In genomic region chr3:149086232-149086988, GRCh38 we compare ENCODE assay signal across 8 cellular contexts. TPM values are rescaled to one million over a fixed set of nuclear protein-coding genes. Genes with fewer than 3 reads are reported as not detected.
DNase-seq lines count a peak whose midpoint lies in the region; TF ChIP-seq lines count a peak whose summit lies in the region.

A gene with protein sequence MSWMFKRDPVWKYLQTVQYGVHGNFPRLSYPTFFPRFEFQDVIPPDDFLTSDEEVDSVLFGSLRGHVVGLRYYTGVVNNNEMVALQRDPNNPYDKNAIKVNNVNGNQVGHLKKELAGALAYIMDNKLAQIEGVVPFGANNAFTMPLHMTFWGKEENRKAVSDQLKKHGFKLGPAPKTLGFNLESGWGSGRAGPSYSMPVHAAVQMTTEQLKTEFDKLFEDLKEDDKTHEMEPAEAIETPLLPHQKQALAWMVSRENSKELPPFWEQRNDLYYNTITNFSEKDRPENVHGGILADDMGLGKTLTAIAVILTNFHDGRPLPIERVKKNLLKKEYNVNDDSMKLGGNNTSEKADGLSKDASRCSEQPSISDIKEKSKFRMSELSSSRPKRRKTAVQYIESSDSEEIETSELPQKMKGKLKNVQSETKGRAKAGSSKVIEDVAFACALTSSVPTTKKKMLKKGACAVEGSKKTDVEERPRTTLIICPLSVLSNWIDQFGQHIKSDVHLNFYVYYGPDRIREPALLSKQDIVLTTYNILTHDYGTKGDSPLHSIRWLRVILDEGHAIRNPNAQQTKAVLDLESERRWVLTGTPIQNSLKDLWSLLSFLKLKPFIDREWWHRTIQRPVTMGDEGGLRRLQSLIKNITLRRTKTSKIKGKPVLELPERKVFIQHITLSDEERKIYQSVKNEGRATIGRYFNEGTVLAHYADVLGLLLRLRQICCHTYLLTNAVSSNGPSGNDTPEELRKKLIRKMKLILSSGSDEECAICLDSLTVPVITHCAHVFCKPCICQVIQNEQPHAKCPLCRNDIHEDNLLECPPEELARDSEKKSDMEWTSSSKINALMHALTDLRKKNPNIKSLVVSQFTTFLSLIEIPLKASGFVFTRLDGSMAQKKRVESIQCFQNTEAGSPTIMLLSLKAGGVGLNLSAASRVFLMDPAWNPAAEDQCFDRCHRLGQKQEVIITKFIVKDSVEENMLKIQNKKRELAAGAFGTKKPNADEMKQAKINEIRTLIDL (minus strand): TSS chr3:149086533. CDS start chr3:149086336, 197 bp downstream.

- H3K4me1 Mint-ChIP-seq in activated naive CD4-positive, alpha-beta T cell treated with anti-CD3 and anti-CD28 coated beads, Interleukin-2, amount 50 U/mL, for 24 hours, result peaks cover 28% of the 10 kb centered on the region

- peaks cover 8 to 23% of the 10 kb centered on the region in 2 experiments for H3K36me3 ChIP-seq in SK-N-SH (replicated peaks in 1 of 2; ENCODE audit: control insufficient read depth in 1 of 2, insufficient read depth in 2 of 2, low read length in 1 of 2)

- CTCF ChIA-PET in HEK293T (lab: Yijun Ruan, JAX), result no interaction called here
- CTCF ChIA-PET in SK-N-SH (lab: Yijun Ruan, JAX), result interaction anchor here (0.5 to 1.9 kb wide), 5 partner anchors 34 to 431 kb away, joined by 3 to 9 read pairs (median 4); no protein-coding TSS in a partner anchor

- no peaks in the 10 kb centered on the region for H3K27me3 ChIP-seq in SK-N-SH (ENCODE audit: insufficient read depth)

- no peaks in the 10 kb centered on the region for H3K9me3 ChIP-seq in SK-N-SH

- peaks cover 3 to 4% of the 10 kb centered on the region in 2 experiments; a peak in 3 of 4 replicates for H3K4me1 ChIP-seq in SK-N-SH (ENCODE audit: control insufficient read depth in 1 of 2, insufficient read depth in 2 of 2, low read depth in 1 of 2, low read length in 1 of 2)

- H3K27me3 Mint-ChIP-seq in activated naive CD4-positive, alpha-beta T cell treated with anti-CD3 and anti-CD28 coated beads, Interleukin-2, amount 50 U/mL, for 24 hours, result no peaks in the 10 kb centered on the region

- H3K9ac ChIP-seq in SK-N-SH, result peak within 1 kb of the TSS; percentile 67

- H3K36me3 Mint-ChIP-seq in activated naive CD4-positive, alpha-beta T cell treated with anti-CD3 and anti-CD28 coated beads, Interleukin-2, amount 50 U/mL, for 24 hours, result peaks cover 3% of the 10 kb centered on the region

- no peak for TF ChIP-seq CTCF in SK-N-SH (IDR thresholded peaks at IDR 0.05)

- H3K4me3 ChIP-seq in SK-N-SH (ENCODE audit: low read depth in 2 of 2, low read length in 1 of 2), result peak within 1 kb of the TSS; percentile 83 to 92

- no peaks in the 10 kb centered on the region for H3F3A ChIP-seq in SK-N-SH (replicated peaks; ENCODE audit: insufficient read depth)

- H3K9me2 ChIP-seq in SK-N-SH, result no peaks in the 10 kb centered on the region

- H3K4me2 ChIP-seq in SK-N-SH, result peak within 1 kb of the TSS; percentile 90

- POLR2A ChIA-PET in HEK293T (lab: Yijun Ruan, JAX), result no interaction called here
- POLR2A ChIA-PET in SK-N-SH (lab: Yijun Ruan, JAX), result no interaction called here

- peak within 1 kb of the TSS; percentile 89 for H2AFZ ChIP-seq in SK-N-SH (ENCODE audit: low read depth)

- 34% methylated on average over 24 of the region's 57 CpGs for WGBS in SK-N-SH (ENCODE audit: low lambda C conversion rate)

- H3K27ac ChIP-seq in SK-N-SH (ENCODE audit: low read depth in 2 of 2, low read length in 1 of 2) (peak within 1 kb of the TSS; percentile 59 to 86), temporal lobe (ENCODE audit: low read depth, low read length) (peak within 1 kb of the TSS; percentile 58)

- H3K4me3 Mint-ChIP-seq in activated naive CD4-positive, alpha-beta T cell treated with anti-CD3 and anti-CD28 coated beads, Interleukin-2, amount 50 U/mL, for 24 hours, result peak within 1 kb of the TSS; percentile 96

- DNase-seq in GF-D8 (lab: John Stamatoyannopoulos, UW) (peak; percentile 78), HEK293T (ENCODE audit: extremely low spot score) (peak; percentile 96), NAMALWA (ENCODE audit: low spot score) (peak; percentile 99), SK-N-SH (peak; percentile 97), glomerular endothelial cell (ENCODE audit: extremely low read depth, low read depth, low spot score) (peak; percentile 94), occipital lobe (lab: John Stamatoyannopoulos, UW) (peak; percentile 92)

- TF ChIP-seq RAD21 in SK-N-SH (IDR thresholded peaks at IDR 0.05; ENCODE audit: low read length), result no peak

- peak within 1 kb of the TSS; percentile 66 for H3K27ac Mint-ChIP-seq in activated naive CD4-positive, alpha-beta T cell treated with anti-CD3 and anti-CD28 coated beads, Interleukin-2, amount 50 U/mL, for 24 hours

- TF ChIP-seq EP300 in SK-N-SH (IDR thresholded peaks at IDR 0.05; ENCODE audit: borderline replicate concordance in 1 of 2, low read depth in 1 of 2, low read length in 1 of 2), result no peak; a peak in 1 of 4 replicates

- no peaks in the 10 kb centered on the region for H3K9me3 Mint-ChIP-seq in activated naive CD4-positive, alpha-beta T cell treated with anti-CD3 and anti-CD28 coated beads, Interleukin-2, amount 50 U/mL, for 24 hours

- H4K20me1 ChIP-seq in SK-N-SH (ENCODE audit: insufficient read depth), result no peaks in the 10 kb centered on the region

- peaks cover 47% of the 10 kb centered on the region for H3K79me2 ChIP-seq in SK-N-SH (ENCODE audit: insufficient read depth)

TF ChIP-seq in HEK293T, 16 proteins besides CTCF, POLR2A, EP300 and RAD21:
- TF ChIP-seq, protein P1, sequence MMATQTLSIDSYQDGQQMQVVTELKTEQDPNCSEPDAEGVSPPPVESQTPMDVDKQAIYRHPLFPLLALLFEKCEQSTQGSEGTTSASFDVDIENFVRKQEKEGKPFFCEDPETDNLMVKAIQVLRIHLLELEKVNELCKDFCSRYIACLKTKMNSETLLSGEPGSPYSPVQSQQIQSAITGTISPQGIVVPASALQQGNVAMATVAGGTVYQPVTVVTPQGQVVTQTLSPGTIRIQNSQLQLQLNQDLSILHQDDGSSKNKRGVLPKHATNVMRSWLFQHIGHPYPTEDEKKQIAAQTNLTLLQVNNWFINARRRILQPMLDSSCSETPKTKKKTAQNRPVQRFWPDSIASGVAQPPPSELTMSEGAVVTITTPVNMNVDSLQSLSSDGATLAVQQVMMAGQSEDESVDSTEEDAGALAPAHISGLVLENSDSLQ (IDR thresholded peaks at IDR 0.05), result peak; percentile 100
- TF ChIP-seq L3MBTL2 (conservative IDR thresholded peaks at IDR 0.05) (peak; percentile 100), TARDBP (IDR thresholded peaks at IDR 0.05) (no peak), SUZ12 (IDR thresholded peaks at IDR 0.05) (no peak), FOXA1 (IDR thresholded peaks at IDR 0.05) (no peak), ELF4 (IDR thresholded peaks at IDR 0.05) (0 out of 2 replicates have a peak, but pooled peaks have one; percentile 4), LEF1 (IDR thresholded peaks at IDR 0.05; ENCODE audit: borderline replicate concordance) (peak; percentile 82; the same call in 1 of the 2 replicates)

TF ChIP-seq in SK-N-SH, 30 proteins besides CTCF, POLR2A, EP300 and RAD21 (continues in another document):
- TF ChIP-seq CHD2 (IDR thresholded peaks at IDR 0.05; ENCODE audit: low read length, partially characterized antibody) (peak; percentile 95), FOXM1 (IDR thresholded peaks at IDR 0.05; ENCODE audit: low read depth) (no peak; the same call in 1 of the 2 replicates), GABPA (IDR thresholded peaks at IDR 0.05; ENCODE audit: low read depth) (peak; percentile 61), FOXJ3 (CRISPR knock-in tag; IDR thresholded peaks at IDR 0.05) (no peak), MAX (IDR thresholded peaks at IDR 0.05; ENCODE audit: low read depth) (peak; percentile 100), PBX3 (IDR thresholded peaks at IDR 0.05) (peak; percentile 100), JUND (IDR thresholded peaks at IDR 0.05) (no peak), GATA2 (CRISPR knock-in tag; IDR thresholded peaks at IDR 0.05) (no peak), TAF1 (IDR thresholded peaks at IDR 0.05; ENCODE audit: borderline replicate concordance, low read depth, low read length) (peak; percentile 37; the same call in 1 of the 2 replicates), SIN3A (IDR thresholded peaks at IDR 0.05; ENCODE audit: borderline replicate concordance, low read depth, low read length) (no peak), POLR2AphosphoS5 (IDR thresholded peaks at IDR 0.05; ENCODE audit: low read depth, low read length) (peak; percentile 72), ELF1 (IDR thresholded peaks at IDR 0.05) (no peak), NRF1 (IDR thresholded peaks at IDR 0.05; ENCODE audit: low read depth, low read length) (no peak)
- TF ChIP-seq, protein P2, sequence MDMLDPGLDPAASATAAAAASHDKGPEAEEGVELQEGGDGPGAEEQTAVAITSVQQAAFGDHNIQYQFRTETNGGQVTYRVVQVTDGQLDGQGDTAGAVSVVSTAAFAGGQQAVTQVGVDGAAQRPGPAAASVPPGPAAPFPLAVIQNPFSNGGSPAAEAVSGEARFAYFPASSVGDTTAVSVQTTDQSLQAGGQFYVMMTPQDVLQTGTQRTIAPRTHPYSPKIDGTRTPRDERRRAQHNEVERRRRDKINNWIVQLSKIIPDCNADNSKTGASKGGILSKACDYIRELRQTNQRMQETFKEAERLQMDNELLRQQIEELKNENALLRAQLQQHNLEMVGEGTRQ (IDR thresholded peaks at IDR 0.05; ENCODE audit: borderline replicate concordance, low read depth, low read length), result no peak

RNA-seq across cellular contexts. Expression of the gene that starts here (rescaled TPM):
- 10.1 and 13.2 TPM in 2 replicates for polyA plus RNA-seq in SK-N-SH (2012; rRNA removed)
- polyA plus RNA-seq in SK-N-SH (2012; cell fraction: cytosol; rRNA removed), result 14.1 and 16.7 TPM in 2 replicates
- 10.6 and 20.4 TPM in 2 replicates for polyA plus RNA-seq in SK-N-SH (2012; cell fraction: nucleus; rRNA removed)
- 10.5 and 17.9 TPM in 2 replicates for total RNA-seq in glomerular endothelial cell
- total RNA-seq in occipital lobe, result 115 TPM
- 89.5 TPM for total RNA-seq in temporal lobe

Comparison
In these comparisons a context has a peak if more than half of its experiments do, and no peak if none do; other contexts are left out.
1. Peak in every context shown above with its lines: DNase-seq, H3K4me3 ChIP-seq and H3K27ac ChIP-seq.